ENCODE assay signal across 7 cellular contexts in genomic region chr7:157884461-157885062, GRCh38.
"Had no signal": no experiment of that assay in that cellular context is flagged by ENCODE, and none has a peak within 500 bp of the region (broad histone marks: within the 10 kb centered on the region; RNA-seq: fewer than 3 reads in every experiment).

No MANE protein-coding gene starts in this region.

- DNase-seq: GM23248, GOT3, H7, KG1 had no signal

- H3K36me3 ChIP-seq: HAP-1 had no signal

- H2AFZ ChIP-seq: GM23248 had no signal

- H3K9me3 ChIP-seq: HAP-1 had no signal

- ATAC-seq: HCT116, K562 had no signal

- H3K9ac ChIP-seq: GM23248 had no signal

- H3K4me1 ChIP-seq: HAP-1 had no signal

- H3K4me3 ChIP-seq: GM23248, HAP-1, K562 had no signal

- H3K27ac ChIP-seq: GM23248 had no signal
